ENCODE assay signal across 11 cellular contexts in genomic region chr17:21282231-21282630, GRCh38. TPM values are rescaled to one million over a fixed set of nuclear protein-coding genes. Genes with fewer than 3 reads are reported as not detected.
DNase-seq lines count a peak whose midpoint lies in the region; ATAC-seq, FAIRE-seq and TF ChIP-seq lines count a peak whose summit lies in the region.
"Had no signal": no experiment of that assay in that cellular context is flagged by ENCODE, and none has a peak within 500 bp of the region (broad histone marks: within the 10 kb centered on the region; RNA-seq: fewer than 3 reads in every experiment).

No MANE protein-coding gene starts in this region.

- TF ChIP-seq CTCF in AG04450 (IDR thresholded peaks at IDR 0.05; ENCODE audit: low read depth, low read length) = no peak
- no peak for TF ChIP-seq CTCF in bronchial epithelial cell (IDR thresholded peaks at IDR 0.05; ENCODE audit: insufficient read depth, low read length, severe bottlenecking)

- peak; percentile 92 for DNase-seq in AG04450 (ENCODE audit: low read depth, low spot score)
- peak; percentile 90 for DNase-seq in H54 (ENCODE audit: insufficient read length, low spot score)
- peak; percentile 92 for DNase-seq in bronchial epithelial cell (ENCODE audit: low read depth)
- no peak for DNase-seq in sciatic nerve (ENCODE audit: low spot score)
- DNase-seq in NCI-H345 (lab: John Stamatoyannopoulos, UW) = no peak
- DNase-seq: caudate nucleus, posterior cingulate gyrus had no signal

- no peak for ATAC-seq in sciatic nerve
- ATAC-seq in GM18861 (IDR thresholded peaks at IDR 0.05; ENCODE audit: unreplicated experiment) = no peak
- ATAC-seq in HG02610 (IDR thresholded peaks at IDR 0.05; ENCODE audit: unreplicated experiment) = no peak
- ATAC-seq: GM12878 had no signal

- POLR2A ChIA-PET in AG04450 (lab: Yijun Ruan, JAX) = no interaction called here

- peaks cover 8 to 13% of the 10 kb centered on the region in 2 donors for H3K4me1 ChIP-seq in muscle layer of duodenum (ENCODE audit: control insufficient read depth in 1 of 2, insufficient read depth in 2 of 2, low read length in 2 of 2)

- TF ChIP-seq POLR2A in H54 (IDR thresholded peaks at IDR 0.05; ENCODE audit: low read depth, low read length) = no peak

- H3K36me3 ChIP-seq in bronchial epithelial cell (ENCODE audit: control insufficient read depth, insufficient read depth, low read length) (no peaks in the 10 kb centered on the region), muscle layer of duodenum (ENCODE audit: control insufficient read depth in 1 of 2, insufficient read depth in 2 of 2, low read length in 2 of 2) (peaks cover 0 to 4% of the 10 kb centered on the region in 2 donors)

- H3K4me3 ChIP-seq in AG04450 (ENCODE audit: low read depth, low read length) (no peak overlapping the region), bronchial epithelial cell (ENCODE audit: low read depth, low read length) (no peak overlapping the region), muscle layer of duodenum (ENCODE audit: low read depth in 1 of 2, low read length in 2 of 2) (no peak overlapping the region)
- H3K4me3 ChIP-seq: GM12878 had no signal

- intact Hi-C loops in sciatic nerve (cut with DNase I) = no loop called here

- H3K9me3 ChIP-seq in AG04450 (ENCODE audit: control insufficient read depth, insufficient read depth, low read length) = no peaks in the 10 kb centered on the region; the same call in 1 of the 2 replicates
- no peaks in the 10 kb centered on the region for H3K9me3 ChIP-seq in muscle layer of duodenum (ENCODE audit: control insufficient read depth in 1 of 2, low read length in 2 of 2)

- H3K27me3 ChIP-seq in AG04450 (ENCODE audit: control insufficient read depth, insufficient read depth, low read length) (no peaks in the 10 kb centered on the region), bronchial epithelial cell (ENCODE audit: control insufficient read depth, insufficient read depth, low read length) (no peaks in the 10 kb centered on the region), muscle layer of duodenum (ENCODE audit: low read depth, low read length) (no peaks in the 10 kb centered on the region)

- CTCF ChIA-PET in AG04450 (lab: Charles Lee) = interaction anchor here (0.8 to 4.8 kb wide), 4 partner anchors 153 to 229 kb away, joined by 4 to 47 read pairs (median 10); no protein-coding TSS in a partner anchor

- FAIRE-seq in H54 (lab: Jason Lieb, UNC) (no peak), bronchial epithelial cell (lab: Jason Lieb, UNC) (no peak)
- FAIRE-seq: GM12878 had no signal

- H3K27ac ChIP-seq in AG04450 (ENCODE audit: low read depth, low read length) (peak overlapping the region; percentile 97), muscle layer of duodenum (ENCODE audit: low read length) (peak overlapping the region; percentile 72)

RNA-seq across cellular contexts. Expression of gene MAP2K3, which starts 2.3 kb away (rescaled TPM):
- polyA plus RNA-seq in AG04450 (2011; rRNA removed) = 13.7 and 24.0 TPM in 2 replicates
- polyA minus RNA-seq in AG04450 (2011; rRNA and poly(A)+ RNA removed) = 19.0 and 26.1 TPM in 2 replicates
- total RNA-seq in bronchial epithelial cell (5.3 and 7.7 TPM in 2 replicates), sciatic nerve (42.2 TPM)

RNA-seq across cellular contexts. Expression of gene NATD1, which starts 29.0 kb away (rescaled TPM):
- 4.0 and 5.2 TPM in 2 replicates for polyA plus RNA-seq in AG04450 (2011; rRNA removed)
- polyA minus RNA-seq in AG04450 (2011; rRNA and poly(A)+ RNA removed) = 5.0 and 6.2 TPM in 2 replicates
- total RNA-seq in bronchial epithelial cell = 0.53 and 0.77 TPM in 2 replicates
- total RNA-seq in sciatic nerve = 9.3 TPM

Comparison
In these comparisons a context has a peak if more than half of its experiments do, and no peak if none do; other contexts are left out.
1. DNase-seq: peak in AG04450 (single experiment), H54 (single experiment) and bronchial epithelial cell (single experiment); none in sciatic nerve (single experiment) and NCI-H345 (single experiment).